8 cellular contexts compared by ENCODE assay signal in the genomic region with DNA sequence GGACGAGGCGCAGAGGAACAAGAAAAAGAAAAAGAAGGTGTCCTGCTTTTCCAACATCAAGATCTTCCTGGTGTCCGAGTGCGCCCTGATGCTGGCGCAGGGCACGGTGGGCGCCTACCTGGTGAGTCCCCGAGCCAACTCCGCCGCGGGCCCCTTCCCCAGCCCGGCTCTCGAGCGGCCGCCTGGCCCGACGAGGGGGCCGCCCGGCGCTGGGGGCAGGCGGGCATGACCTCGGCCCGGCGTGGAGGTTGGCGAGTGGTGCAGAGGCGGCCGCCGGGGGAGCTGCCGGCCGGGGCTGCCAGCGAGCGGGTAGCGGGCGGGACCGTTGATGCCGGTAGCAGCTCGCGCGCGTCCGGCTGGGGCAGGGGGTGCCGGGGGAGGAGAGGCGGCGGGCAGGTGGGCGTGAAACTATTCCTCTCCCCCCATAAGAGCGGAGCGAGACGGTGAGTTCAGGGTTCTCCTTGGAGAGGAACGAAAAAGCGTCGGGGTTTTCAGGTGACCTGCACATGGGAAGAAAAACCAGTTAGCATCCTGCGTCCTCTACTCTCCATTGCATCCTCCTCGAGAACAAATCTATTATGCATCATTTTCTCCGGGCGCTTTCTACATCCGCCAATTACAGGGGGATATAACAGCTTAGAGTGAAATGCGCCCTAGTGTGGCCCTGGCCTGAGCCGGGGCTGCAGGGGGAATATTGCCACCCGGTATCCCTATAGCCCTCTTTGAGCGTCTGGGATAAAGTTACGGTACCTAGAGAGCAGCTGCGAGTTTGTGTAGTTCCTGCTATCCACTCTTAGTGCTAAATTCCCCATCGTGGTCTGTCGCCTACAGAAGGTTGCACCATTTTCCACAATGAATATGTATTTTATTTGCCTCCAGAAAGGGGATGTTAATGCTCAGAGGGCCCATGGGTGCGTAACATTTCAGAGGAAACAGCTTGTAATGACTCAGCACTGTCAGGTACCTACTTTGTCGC. TPM values are rescaled to one million over a fixed set of nuclear protein-coding genes. Genes with fewer than 3 reads are reported as not detected.
DNase-seq lines count a peak whose midpoint lies in the region; ATAC-seq and TF ChIP-seq lines count a peak whose summit lies in the region.

No MANE protein-coding gene starts in this region.

- DNase-seq in AG04450 (ENCODE audit: low read depth, low spot score) (no peak), MCF 10A (ENCODE audit: unreplicated experiment) (peak; percentile 29), skeletal muscle cell (ENCODE audit: low read depth) (no peak), NCI-H774 (lab: John Stamatoyannopoulos, UW) (no peak)

- peak overlapping the region; percentile 65 for H3K27ac Mint-ChIP-seq in T-helper 1 cell treated with Interleukin-12 subunit alpha and Interleukin-12 subunit beta and Interleukin-4 antibody, amounts not matched to agents 30 μg/mL and 1 μg/mL, for 36 hours
- no peak overlapping the region for H3K27ac Mint-ChIP-seq in MCF 10A (ENCODE audit: low read depth, unreplicated experiment)

- ATAC-seq in HG02870 (IDR thresholded peaks at IDR 0.05; ENCODE audit: unreplicated experiment): no peak

- peaks cover 9% of the 10 kb centered on the region for H3K36me3 Mint-ChIP-seq in T-helper 1 cell treated with Interleukin-12 subunit alpha and Interleukin-12 subunit beta and Interleukin-4 antibody, amounts not matched to agents 30 μg/mL and 1 μg/mL, for 36 hours (ENCODE audit: low read depth)
- no peaks in the 10 kb centered on the region for H3K36me3 Mint-ChIP-seq in MCF 10A (ENCODE audit: insufficient read depth, unreplicated experiment)

- H3K4me1 Mint-ChIP-seq in T-helper 1 cell treated with Interleukin-12 subunit alpha and Interleukin-12 subunit beta and Interleukin-4 antibody, amounts not matched to agents 30 μg/mL and 1 μg/mL, for 36 hours (ENCODE audit: low read depth): peaks cover 61% of the 10 kb centered on the region
- peaks cover 42% of the 10 kb centered on the region for H3K4me1 Mint-ChIP-seq in MCF 10A (ENCODE audit: insufficient read depth, unreplicated experiment)

- H3K9me3 ChIP-seq in AG04450 (ENCODE audit: control insufficient read depth, insufficient read depth, low read length) (no peaks in the 10 kb centered on the region), HUES48 (ENCODE audit: control insufficient read depth, insufficient read depth, low read length) (no peaks in the 10 kb centered on the region), iPS-18a (ENCODE audit: control insufficient read depth, low read depth, low read length) (no peaks in the 10 kb centered on the region)

- intact Hi-C loops in MCF 10A (cut with micrococcal nuclease): loop anchor here (1.0 to 5.0 kb wide), 4 partner anchors 88 to 223 kb away; no protein-coding TSS in a partner anchor

- H3K4me1 ChIP-seq in HUES48 (ENCODE audit: control insufficient read depth, insufficient read depth, low read length) (peaks cover 23% of the 10 kb centered on the region), iPS-18a (ENCODE audit: control insufficient read depth, low read depth, low read length) (peaks cover 27% of the 10 kb centered on the region)

- peaks cover 8% of the 10 kb centered on the region for H3K27me3 Mint-ChIP-seq in T-helper 1 cell treated with Interleukin-12 subunit alpha and Interleukin-12 subunit beta and Interleukin-4 antibody, amounts not matched to agents 30 μg/mL and 1 μg/mL, for 36 hours (ENCODE audit: low read depth)
- no peaks in the 10 kb centered on the region for H3K27me3 Mint-ChIP-seq in MCF 10A (ENCODE audit: insufficient read depth, unreplicated experiment)

- peak overlapping the region; percentile 30; the same call in 1 of the 2 replicates for H3K9ac ChIP-seq in HUES48 (ENCODE audit: low read depth, low read length)
- peak overlapping the region; percentile 27 for H3K9ac ChIP-seq in iPS-18a (ENCODE audit: low read length)

- peak overlapping the region; percentile 85 for H3K4me3 Mint-ChIP-seq in T-helper 1 cell treated with Interleukin-12 subunit alpha and Interleukin-12 subunit beta and Interleukin-4 antibody, amounts not matched to agents 30 μg/mL and 1 μg/mL, for 36 hours
- peak overlapping the region; percentile 75 for H3K4me3 Mint-ChIP-seq in MCF 10A (ENCODE audit: unreplicated experiment)

- H3K36me3 ChIP-seq in HUES48 (ENCODE audit: control insufficient read depth, insufficient read depth, low read length) (no peaks in the 10 kb centered on the region), iPS-18a (ENCODE audit: control insufficient read depth, low read depth, low read length) (no peaks in the 10 kb centered on the region)

- H3K4me3 ChIP-seq in AG04450 (ENCODE audit: low read depth, low read length) (peak overlapping the region; percentile 72), HUES48 (ENCODE audit: low read depth, low read length) (peak overlapping the region; percentile 79), iPS-18a (ENCODE audit: low read length) (peak overlapping the region; percentile 68), skeletal muscle cell (ENCODE audit: low read depth, low read length) (peak overlapping the region; percentile 65)

- H3K27ac ChIP-seq in AG04450 (ENCODE audit: low read depth, low read length): no peak overlapping the region
- H3K27ac ChIP-seq in HUES48 (ENCODE audit: low read depth, low read length): peak overlapping the region; percentile 12
- no peak overlapping the region for H3K27ac ChIP-seq in iPS-18a (ENCODE audit: low read length)

- no peaks in the 10 kb centered on the region for H3K27me3 ChIP-seq in AG04450 (ENCODE audit: control insufficient read depth, insufficient read depth, low read length)
- H3K27me3 ChIP-seq in HUES48 (ENCODE audit: control insufficient read depth, insufficient read depth, low read length): peaks cover 13% of the 10 kb centered on the region
- peaks cover 18% of the 10 kb centered on the region for H3K27me3 ChIP-seq in iPS-18a (ENCODE audit: control insufficient read depth, insufficient read depth, low read length)

- peaks cover 4% of the 10 kb centered on the region for H3K9me3 Mint-ChIP-seq in T-helper 1 cell treated with Interleukin-12 subunit alpha and Interleukin-12 subunit beta and Interleukin-4 antibody, amounts not matched to agents 30 μg/mL and 1 μg/mL, for 36 hours
- no peaks in the 10 kb centered on the region for H3K9me3 Mint-ChIP-seq in MCF 10A (ENCODE audit: unreplicated experiment)

- TF ChIP-seq CTCF in AG04450 (IDR thresholded peaks at IDR 0.05; ENCODE audit: low read depth, low read length) (no peak), MCF 10A (IDR thresholded peaks at IDR 0.05; ENCODE audit: unreplicated experiment) (peak; percentile 34)

- POLR2A ChIA-PET in AG04450 (lab: Yijun Ruan, JAX): interaction anchor here (0.6 to 1.3 kb wide), 4 partner anchors 13 to 447 kb away, joined by 3 read pairs; no protein-coding TSS in a partner anchor
- POLR2A ChIA-PET in MCF 10A (lab: Yijun Ruan, JAX): interaction anchor here (0.6 to 5.4 kb wide), 13 partner anchors 10 to 223 kb away, joined by 3 to 81 read pairs (median 5); no protein-coding TSS in a partner anchor

- CTCF ChIA-PET in AG04450 (lab: Charles Lee) (interaction anchor here (0.6 to 4.1 kb wide), 17 partner anchors 9 to 552 kb away, joined by 3 to 36 read pairs (median 5); no protein-coding TSS in a partner anchor), MCF 10A (lab: Yijun Ruan, JAX) (interaction anchor here (0.6 to 8.6 kb wide), 35 partner anchors 9 to 849 kb away, joined by 3 to 152 read pairs (median 4); no protein-coding TSS in a partner anchor)

- no TSS peak for BruUV-seq in MCF 10A (replicated peaks; lab: Mats Ljungman, UMichigan)

RNA-seq across cellular contexts. Expression of a gene that starts 0.7 kb away (rescaled TPM):
- 7.6 and 12.2 TPM in 2 replicates for polyA plus RNA-seq in AG04450 (2011; rRNA removed)
- polyA minus RNA-seq in AG04450 (2011; rRNA and poly(A)+ RNA removed): 18.1 and 30.9 TPM in 2 replicates
- 10.1 and 11.9 TPM in 2 replicates for total RNA-seq in MCF 10A (2022)
